Comparison of ENCODE assay signal across 1 cellular context in the genomic region with DNA sequence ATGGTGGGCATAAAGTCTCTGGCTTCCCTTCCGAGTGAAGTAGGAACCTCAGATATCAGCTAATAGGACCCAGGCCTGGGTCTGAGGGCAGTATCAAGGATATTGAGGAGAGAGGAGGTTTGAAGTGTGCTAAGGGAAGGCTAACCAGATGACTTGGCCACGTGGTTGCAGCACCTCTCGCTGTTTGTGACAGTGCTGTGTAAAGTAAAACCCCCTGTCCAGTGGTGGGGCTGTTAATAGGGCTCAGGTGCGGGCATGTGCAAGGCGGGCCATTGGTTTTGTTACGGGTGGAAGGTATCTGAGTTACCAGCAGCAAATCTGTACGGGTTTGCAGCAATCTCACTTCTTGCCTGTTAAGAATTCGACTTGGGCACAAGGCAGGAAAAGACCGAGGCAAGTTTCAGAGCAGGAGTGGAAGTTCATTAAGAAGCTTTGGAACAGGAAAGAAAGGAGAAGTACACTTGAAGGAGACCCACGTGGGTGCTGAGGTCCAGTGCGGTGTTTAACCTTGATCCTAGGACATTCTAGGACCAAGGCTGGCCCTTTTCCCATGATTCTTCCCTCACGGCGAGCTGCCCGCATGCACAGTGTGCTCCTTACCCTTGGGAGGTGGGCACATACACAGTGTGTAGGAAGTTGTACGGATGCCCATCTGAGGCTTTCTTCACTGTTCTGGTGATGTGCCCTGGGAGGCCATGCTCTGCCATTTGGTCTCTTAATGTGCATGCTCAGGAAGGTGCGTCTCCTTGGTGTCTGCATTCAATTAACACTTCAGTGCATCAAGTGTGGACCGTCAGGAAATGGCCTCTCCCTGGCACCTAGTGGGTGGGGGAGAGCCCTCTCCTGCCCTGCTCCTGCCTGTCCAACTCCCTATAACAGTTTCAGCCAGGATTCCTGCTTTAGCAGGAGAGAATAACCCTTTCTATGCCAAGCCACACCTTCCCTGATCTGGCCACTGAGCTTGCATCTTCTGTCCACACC.
TF ChIP-seq lines count a peak whose summit lies in the region.

No MANE protein-coding gene starts in this region.

TF ChIP-seq in H1, 55 proteins besides CTCF, POLR2A, EP300 and RAD21:
- no peak for TF ChIP-seq RFX5 (IDR thresholded peaks at IDR 0.05; ENCODE audit: borderline replicate concordance, low read depth, low read length)
- TF ChIP-seq SAP30 (IDR thresholded peaks at IDR 0.05; ENCODE audit: insufficient read depth, insufficient replicate concordance, low read length): no peak
- TF ChIP-seq, protein P1, sequence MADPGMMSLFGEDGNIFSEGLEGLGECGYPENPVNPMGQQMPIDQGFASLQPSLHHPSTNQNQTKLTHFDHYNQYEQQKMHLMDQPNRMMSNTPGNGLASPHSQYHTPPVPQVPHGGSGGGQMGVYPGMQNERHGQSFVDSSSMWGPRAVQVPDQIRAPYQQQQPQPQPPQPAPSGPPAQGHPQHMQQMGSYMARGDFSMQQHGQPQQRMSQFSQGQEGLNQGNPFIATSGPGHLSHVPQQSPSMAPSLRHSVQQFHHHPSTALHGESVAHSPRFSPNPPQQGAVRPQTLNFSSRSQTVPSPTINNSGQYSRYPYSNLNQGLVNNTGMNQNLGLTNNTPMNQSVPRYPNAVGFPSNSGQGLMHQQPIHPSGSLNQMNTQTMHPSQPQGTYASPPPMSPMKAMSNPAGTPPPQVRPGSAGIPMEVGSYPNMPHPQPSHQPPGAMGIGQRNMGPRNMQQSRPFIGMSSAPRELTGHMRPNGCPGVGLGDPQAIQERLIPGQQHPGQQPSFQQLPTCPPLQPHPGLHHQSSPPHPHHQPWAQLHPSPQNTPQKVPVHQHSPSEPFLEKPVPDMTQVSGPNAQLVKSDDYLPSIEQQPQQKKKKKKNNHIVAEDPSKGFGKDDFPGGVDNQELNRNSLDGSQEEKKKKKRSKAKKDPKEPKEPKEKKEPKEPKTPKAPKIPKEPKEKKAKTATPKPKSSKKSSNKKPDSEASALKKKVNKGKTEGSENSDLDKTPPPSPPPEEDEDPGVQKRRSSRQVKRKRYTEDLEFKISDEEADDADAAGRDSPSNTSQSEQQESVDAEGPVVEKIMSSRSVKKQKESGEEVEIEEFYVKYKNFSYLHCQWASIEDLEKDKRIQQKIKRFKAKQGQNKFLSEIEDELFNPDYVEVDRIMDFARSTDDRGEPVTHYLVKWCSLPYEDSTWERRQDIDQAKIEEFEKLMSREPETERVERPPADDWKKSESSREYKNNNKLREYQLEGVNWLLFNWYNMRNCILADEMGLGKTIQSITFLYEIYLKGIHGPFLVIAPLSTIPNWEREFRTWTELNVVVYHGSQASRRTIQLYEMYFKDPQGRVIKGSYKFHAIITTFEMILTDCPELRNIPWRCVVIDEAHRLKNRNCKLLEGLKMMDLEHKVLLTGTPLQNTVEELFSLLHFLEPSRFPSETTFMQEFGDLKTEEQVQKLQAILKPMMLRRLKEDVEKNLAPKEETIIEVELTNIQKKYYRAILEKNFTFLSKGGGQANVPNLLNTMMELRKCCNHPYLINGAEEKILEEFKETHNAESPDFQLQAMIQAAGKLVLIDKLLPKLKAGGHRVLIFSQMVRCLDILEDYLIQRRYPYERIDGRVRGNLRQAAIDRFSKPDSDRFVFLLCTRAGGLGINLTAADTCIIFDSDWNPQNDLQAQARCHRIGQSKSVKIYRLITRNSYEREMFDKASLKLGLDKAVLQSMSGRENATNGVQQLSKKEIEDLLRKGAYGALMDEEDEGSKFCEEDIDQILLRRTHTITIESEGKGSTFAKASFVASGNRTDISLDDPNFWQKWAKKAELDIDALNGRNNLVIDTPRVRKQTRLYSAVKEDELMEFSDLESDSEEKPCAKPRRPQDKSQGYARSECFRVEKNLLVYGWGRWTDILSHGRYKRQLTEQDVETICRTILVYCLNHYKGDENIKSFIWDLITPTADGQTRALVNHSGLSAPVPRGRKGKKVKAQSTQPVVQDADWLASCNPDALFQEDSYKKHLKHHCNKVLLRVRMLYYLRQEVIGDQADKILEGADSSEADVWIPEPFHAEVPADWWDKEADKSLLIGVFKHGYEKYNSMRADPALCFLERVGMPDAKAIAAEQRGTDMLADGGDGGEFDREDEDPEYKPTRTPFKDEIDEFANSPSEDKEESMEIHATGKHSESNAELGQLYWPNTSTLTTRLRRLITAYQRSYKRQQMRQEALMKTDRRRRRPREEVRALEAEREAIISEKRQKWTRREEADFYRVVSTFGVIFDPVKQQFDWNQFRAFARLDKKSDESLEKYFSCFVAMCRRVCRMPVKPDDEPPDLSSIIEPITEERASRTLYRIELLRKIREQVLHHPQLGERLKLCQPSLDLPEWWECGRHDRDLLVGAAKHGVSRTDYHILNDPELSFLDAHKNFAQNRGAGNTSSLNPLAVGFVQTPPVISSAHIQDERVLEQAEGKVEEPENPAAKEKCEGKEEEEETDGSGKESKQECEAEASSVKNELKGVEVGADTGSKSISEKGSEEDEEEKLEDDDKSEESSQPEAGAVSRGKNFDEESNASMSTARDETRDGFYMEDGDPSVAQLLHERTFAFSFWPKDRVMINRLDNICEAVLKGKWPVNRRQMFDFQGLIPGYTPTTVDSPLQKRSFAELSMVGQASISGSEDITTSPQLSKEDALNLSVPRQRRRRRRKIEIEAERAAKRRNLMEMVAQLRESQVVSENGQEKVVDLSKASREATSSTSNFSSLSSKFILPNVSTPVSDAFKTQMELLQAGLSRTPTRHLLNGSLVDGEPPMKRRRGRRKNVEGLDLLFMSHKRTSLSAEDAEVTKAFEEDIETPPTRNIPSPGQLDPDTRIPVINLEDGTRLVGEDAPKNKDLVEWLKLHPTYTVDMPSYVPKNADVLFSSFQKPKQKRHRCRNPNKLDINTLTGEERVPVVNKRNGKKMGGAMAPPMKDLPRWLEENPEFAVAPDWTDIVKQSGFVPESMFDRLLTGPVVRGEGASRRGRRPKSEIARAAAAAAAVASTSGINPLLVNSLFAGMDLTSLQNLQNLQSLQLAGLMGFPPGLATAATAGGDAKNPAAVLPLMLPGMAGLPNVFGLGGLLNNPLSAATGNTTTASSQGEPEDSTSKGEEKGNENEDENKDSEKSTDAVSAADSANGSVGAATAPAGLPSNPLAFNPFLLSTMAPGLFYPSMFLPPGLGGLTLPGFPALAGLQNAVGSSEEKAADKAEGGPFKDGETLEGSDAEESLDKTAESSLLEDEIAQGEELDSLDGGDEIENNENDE (IDR thresholded peaks at IDR 0.05; ENCODE audit: insufficient replicate concordance, low read length): no peak
- no peak for TF ChIP-seq PHF8 (conservative IDR thresholded peaks at IDR 0.05; ENCODE audit: low read depth, low read length)
- TF ChIP-seq KDM1A (IDR thresholded peaks at IDR 0.05; ENCODE audit: borderline replicate concordance, low read length): no peak
- TF ChIP-seq SUZ12 (IDR thresholded peaks at IDR 0.05; ENCODE audit: low read length): no peak
- no peak for TF ChIP-seq GTF2F1 (IDR thresholded peaks at IDR 0.05; ENCODE audit: borderline replicate concordance, low read depth, low read length)
- TF ChIP-seq CEBPB (IDR thresholded peaks at IDR 0.05; ENCODE audit: low read depth, low read length): no peak
- TF ChIP-seq, protein P2, sequence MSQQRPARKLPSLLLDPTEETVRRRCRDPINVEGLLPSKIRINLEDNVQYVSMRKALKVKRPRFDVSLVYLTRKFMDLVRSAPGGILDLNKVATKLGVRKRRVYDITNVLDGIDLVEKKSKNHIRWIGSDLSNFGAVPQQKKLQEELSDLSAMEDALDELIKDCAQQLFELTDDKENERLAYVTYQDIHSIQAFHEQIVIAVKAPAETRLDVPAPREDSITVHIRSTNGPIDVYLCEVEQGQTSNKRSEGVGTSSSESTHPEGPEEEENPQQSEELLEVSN (IDR thresholded peaks at IDR 0.05): no peak
